ENCODE assay signal across 20 cellular contexts in genomic region chr22:49549256-49549655, GRCh38.
DNase-seq lines count a peak whose midpoint lies in the region; ATAC-seq and TF ChIP-seq lines count a peak whose summit lies in the region.
"Had no signal": no experiment of that assay in that cellular context is flagged by ENCODE, and none has a peak within 500 bp of the region (broad histone marks: within the 10 kb centered on the region; RNA-seq: fewer than 3 reads in every experiment).

No MANE protein-coding gene starts in this region.

- TF ChIP-seq CTCF in brain (conservative IDR thresholded peaks at IDR 0.05) (peak in 1 of 2 experiments; percentile 5), upper lobe of right lung (IDR thresholded peaks at IDR 0.05) (no peak), esophagus squamous epithelium (IDR thresholded peaks at IDR 0.05) (no peak)

- DNase-seq in cardiac septum (ENCODE audit: low spot score) (peak; percentile 56), Right ventricle myocardium inferior (ENCODE audit: missing footprints) (no peak), posterior vena cava (ENCODE audit: low spot score) (peak; percentile 38), upper lobe of right lung (peak; percentile 36), esophagus squamous epithelium (lab: John Stamatoyannopoulos, UW) (no peak), NCI-H1105 treated with DMSO at 0.1 percent for 48 hours (lab: John Stamatoyannopoulos, UW) (no peak)
- DNase-seq: DMS79 treated with DMSO at 0.1 percent for 48 hours, MV-4-11, NCI-H1694, NCI-H2171, NCI-H345, NCI-H524 treated with DMSO at 0.1 percent for 48 hours, NCI-H82 had no signal

- WGBS in esophagus squamous epithelium, 2 donors = 84% methylated on average over 5 to 11 of the region's 12 CpGs

- H3K27me3 ChIP-seq in upper lobe of right lung (no peaks in the 10 kb centered on the region), esophagus squamous epithelium (peaks cover 0 to 28% (median 0%) of the 10 kb centered on the region in 4 donors)
- H3K27me3 ChIP-seq: SJSA1 had no signal

- H3K36me3 ChIP-seq in upper lobe of right lung (no peaks in the 10 kb centered on the region), esophagus squamous epithelium (no peaks in the 10 kb centered on the region)
- H3K36me3 ChIP-seq: SJSA1 had no signal

- H3K27ac Mint-ChIP-seq in brain = peak overlapping the region in 3 of 5 experiments; percentile 54 to 75 (median 70)
- H3K27ac Mint-ChIP-seq: B cell had no signal

- H3K4me1 Mint-ChIP-seq in brain = peaks cover 29% of the 10 kb centered on the region
- H3K4me1 Mint-ChIP-seq: B cell, CD14-positive monocyte had no signal

- peaks cover 25% of the 10 kb centered on the region for H3K27me3 Mint-ChIP-seq in brain
- H3K27me3 Mint-ChIP-seq: B cell, IgD-negative memory B cell had no signal

- H3K27ac ChIP-seq in upper lobe of right lung (no peak overlapping the region), esophagus squamous epithelium (no peak overlapping the region)
- H3K27ac ChIP-seq: A549, SJSA1 had no signal

- no peak for TF ChIP-seq POLR2A in esophagus squamous epithelium (IDR thresholded peaks at IDR 0.05)

- H3K4me3 ChIP-seq in upper lobe of right lung (no peak overlapping the region), esophagus squamous epithelium (no peak overlapping the region)
- H3K4me3 ChIP-seq: A549, GM12878, SJSA1 had no signal

- H3K9me3 ChIP-seq in upper lobe of right lung = no peaks in the 10 kb centered on the region
- H3K9me3 ChIP-seq in esophagus squamous epithelium = peaks cover 0 to 5% (median 0%) of the 10 kb centered on the region in 3 donors
- H3K9me3 ChIP-seq: A549 had no signal

- intact Hi-C loops in cardiac septum (cut with DNase I) = no loop called here
- intact Hi-C loops in Right ventricle myocardium inferior (cut with DNase I) = no loop called here
- intact Hi-C loops in posterior vena cava (cut with DNase I) = loop anchor here in 1 of 2 donors (5.0 kb wide), 1 partner anchor 417 kb away; no protein-coding TSS in a partner anchor
- intact Hi-C loops in upper lobe of right lung (cut with DNase I) = no loop called here
- intact Hi-C loops in esophagus squamous epithelium (cut with DNase I) = no loop called here

- H3K4me1 ChIP-seq in upper lobe of right lung = no peaks in the 10 kb centered on the region
- H3K4me1 ChIP-seq in esophagus squamous epithelium = no peaks in the 10 kb centered on the region
- H3K4me1 ChIP-seq: A549, SJSA1 had no signal

- ATAC-seq in Right ventricle myocardium inferior = no peak
- ATAC-seq in upper lobe of right lung = no peak
- ATAC-seq: A549, GM12878 had no signal

- H3K36me3 Mint-ChIP-seq in brain = no peaks in the 10 kb centered on the region

- peak overlapping the region in 1 of 5 experiments; percentile 53 for H3K4me3 Mint-ChIP-seq in brain
- H3K4me3 Mint-ChIP-seq: B cell, CD14-positive monocyte, IgD-negative memory B cell had no signal

- H3K9me3 Mint-ChIP-seq in brain = peaks cover 7 to 24% (median 10%) of the 10 kb centered on the region in 5 experiments

Comparison
In these comparisons a context has a peak if more than half of its experiments do, and no peak if none do; other contexts are left out.
1. DNase-seq: peak in cardiac septum (single experiment), posterior vena cava (single experiment) and upper lobe of right lung (single experiment); none in Right ventricle myocardium inferior (single experiment), esophagus squamous epithelium (single experiment) and NCI-H1105 treated with DMSO at 0.1 percent for 48 hours (single experiment).